Comparison of ENCODE assay signal across 1 cellular context in the genomic region with DNA sequence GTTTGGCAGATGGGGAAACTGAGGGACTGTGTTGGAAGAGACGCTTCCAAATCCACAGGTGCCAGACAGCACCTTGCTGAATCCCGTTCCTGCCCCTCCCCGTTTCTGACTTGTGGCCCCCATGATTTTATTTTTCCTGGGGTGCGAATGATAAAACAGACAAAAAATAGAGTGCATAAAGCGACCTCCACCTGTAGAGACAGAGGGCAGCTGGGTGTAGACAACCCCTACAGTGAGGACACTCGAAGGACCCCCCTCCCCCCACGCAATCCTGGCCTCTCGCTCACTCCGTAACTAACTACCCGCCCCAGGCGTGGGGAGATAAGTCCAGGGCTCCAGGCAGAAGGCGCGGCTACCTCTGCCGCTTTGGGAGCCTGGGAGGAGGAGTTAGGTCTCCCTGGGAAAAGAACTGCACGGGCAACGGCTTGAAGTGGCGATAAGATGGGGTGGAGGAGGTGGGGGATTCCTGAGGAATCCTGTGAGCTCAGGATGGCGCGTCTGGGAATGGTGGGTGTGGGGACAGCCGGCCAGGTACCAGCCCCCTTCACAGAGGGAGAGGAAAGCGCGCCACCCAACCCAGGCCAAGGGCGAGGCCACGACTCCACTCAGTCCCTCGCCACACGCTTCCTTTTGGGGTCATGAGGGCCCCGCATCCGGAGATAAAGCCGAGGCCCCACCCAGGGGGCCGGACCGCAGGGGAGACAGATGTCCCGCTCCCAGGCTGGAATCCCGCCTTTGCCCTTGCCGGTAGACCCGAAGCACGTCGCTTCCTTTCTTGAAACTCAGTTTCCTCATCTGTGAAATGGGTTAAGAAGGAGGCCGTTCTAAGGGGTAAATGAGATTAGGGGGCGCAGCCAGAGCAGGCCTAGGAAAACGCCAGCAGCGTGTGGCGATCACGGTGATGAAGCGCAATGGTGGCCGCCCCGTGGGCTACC.
A peak's percentile ranks its signal among the peaks of the same experiment; 100 is the strongest.
TF ChIP-seq lines count a peak whose summit lies in the region.

No MANE protein-coding gene starts in this region.

TF ChIP-seq in K562, 482 proteins besides CTCF, POLR2A, EP300 and RAD21 (continued from another document and continues in another):
- peak; percentile 57 for TF ChIP-seq ETS1 (conservative IDR thresholded peaks at IDR 0.05; ENCODE audit: control insufficient read depth, low read depth, low read length)
- peak; percentile 43; the same call in 1 of the 2 replicates for TF ChIP-seq MXI1 (IDR thresholded peaks at IDR 0.05; ENCODE audit: low read depth, low read length)
- peak in 1 of 2 experiments; percentile 16; a peak in 1 of 4 replicates for TF ChIP-seq NRF1 (conservative IDR thresholded peaks at IDR 0.05 in 1 of 2, IDR thresholded peaks at IDR 0.05 in 1 of 2)
- TF ChIP-seq FOXK1 (CRISPR knock-in tag; IDR thresholded peaks at IDR 0.05; ENCODE audit: borderline replicate concordance): no peak
- TF ChIP-seq ZNF668 (CRISPR knock-in tag; IDR thresholded peaks at IDR 0.05): no peak
- TF ChIP-seq ATF4 (CRISPR knock-in tag; IDR thresholded peaks at IDR 0.05): no peak
- TF ChIP-seq, protein P1, sequence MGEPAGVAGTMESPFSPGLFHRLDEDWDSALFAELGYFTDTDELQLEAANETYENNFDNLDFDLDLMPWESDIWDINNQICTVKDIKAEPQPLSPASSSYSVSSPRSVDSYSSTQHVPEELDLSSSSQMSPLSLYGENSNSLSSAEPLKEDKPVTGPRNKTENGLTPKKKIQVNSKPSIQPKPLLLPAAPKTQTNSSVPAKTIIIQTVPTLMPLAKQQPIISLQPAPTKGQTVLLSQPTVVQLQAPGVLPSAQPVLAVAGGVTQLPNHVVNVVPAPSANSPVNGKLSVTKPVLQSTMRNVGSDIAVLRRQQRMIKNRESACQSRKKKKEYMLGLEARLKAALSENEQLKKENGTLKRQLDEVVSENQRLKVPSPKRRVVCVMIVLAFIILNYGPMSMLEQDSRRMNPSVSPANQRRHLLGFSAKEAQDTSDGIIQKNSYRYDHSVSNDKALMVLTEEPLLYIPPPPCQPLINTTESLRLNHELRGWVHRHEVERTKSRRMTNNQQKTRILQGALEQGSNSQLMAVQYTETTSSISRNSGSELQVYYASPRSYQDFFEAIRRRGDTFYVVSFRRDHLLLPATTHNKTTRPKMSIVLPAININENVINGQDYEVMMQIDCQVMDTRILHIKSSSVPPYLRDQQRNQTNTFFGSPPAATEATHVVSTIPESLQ (CRISPR knock-in tag; IDR thresholded peaks at IDR 0.05): peak; percentile 82; the same call in 1 of the 2 replicates
- TF ChIP-seq, protein P2, sequence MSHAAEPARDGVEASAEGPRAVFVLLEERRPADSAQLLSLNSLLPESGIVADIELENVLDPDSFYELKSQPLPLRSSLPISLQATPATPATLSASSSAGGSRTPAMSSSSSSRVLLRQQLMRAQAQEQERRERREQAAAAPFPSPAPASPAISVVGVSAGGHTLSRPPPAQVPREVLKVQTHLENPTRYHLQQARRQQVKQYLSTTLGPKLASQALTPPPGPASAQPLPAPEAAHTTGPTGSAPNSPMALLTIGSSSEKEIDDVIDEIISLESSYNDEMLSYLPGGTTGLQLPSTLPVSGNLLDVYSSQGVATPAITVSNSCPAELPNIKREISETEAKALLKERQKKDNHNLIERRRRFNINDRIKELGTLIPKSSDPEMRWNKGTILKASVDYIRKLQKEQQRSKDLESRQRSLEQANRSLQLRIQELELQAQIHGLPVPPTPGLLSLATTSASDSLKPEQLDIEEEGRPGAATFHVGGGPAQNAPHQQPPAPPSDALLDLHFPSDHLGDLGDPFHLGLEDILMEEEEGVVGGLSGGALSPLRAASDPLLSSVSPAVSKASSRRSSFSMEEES (CRISPR knock-in tag; IDR thresholded peaks at IDR 0.05): 0 out of 2 replicates have a peak, but pooled peaks have one; percentile 3
- TF ChIP-seq ELF1 (tag; IDR thresholded peaks at IDR 0.05): no peak
- TF ChIP-seq ZNF766 (CRISPR knock-in tag; conservative IDR thresholded peaks at IDR 0.05): no peak
- no peak for TF ChIP-seq ZNF561 (CRISPR knock-in tag; conservative IDR thresholded peaks at IDR 0.05)
- no peak for TF ChIP-seq NFE2 (IDR thresholded peaks at IDR 0.05; ENCODE audit: low read depth)
- no peak for TF ChIP-seq ZNF551 (CRISPR knock-in tag; IDR thresholded peaks at IDR 0.05)
- TF ChIP-seq TCFL5 (CRISPR knock-in tag; conservative IDR thresholded peaks at IDR 0.05): no peak
- 0 out of 2 replicates have a peak, but pooled peaks have one; percentile 13 for TF ChIP-seq ZNF589 (CRISPR knock-in tag; IDR thresholded peaks at IDR 0.05; ENCODE audit: low read depth)
- TF ChIP-seq, protein P3, sequence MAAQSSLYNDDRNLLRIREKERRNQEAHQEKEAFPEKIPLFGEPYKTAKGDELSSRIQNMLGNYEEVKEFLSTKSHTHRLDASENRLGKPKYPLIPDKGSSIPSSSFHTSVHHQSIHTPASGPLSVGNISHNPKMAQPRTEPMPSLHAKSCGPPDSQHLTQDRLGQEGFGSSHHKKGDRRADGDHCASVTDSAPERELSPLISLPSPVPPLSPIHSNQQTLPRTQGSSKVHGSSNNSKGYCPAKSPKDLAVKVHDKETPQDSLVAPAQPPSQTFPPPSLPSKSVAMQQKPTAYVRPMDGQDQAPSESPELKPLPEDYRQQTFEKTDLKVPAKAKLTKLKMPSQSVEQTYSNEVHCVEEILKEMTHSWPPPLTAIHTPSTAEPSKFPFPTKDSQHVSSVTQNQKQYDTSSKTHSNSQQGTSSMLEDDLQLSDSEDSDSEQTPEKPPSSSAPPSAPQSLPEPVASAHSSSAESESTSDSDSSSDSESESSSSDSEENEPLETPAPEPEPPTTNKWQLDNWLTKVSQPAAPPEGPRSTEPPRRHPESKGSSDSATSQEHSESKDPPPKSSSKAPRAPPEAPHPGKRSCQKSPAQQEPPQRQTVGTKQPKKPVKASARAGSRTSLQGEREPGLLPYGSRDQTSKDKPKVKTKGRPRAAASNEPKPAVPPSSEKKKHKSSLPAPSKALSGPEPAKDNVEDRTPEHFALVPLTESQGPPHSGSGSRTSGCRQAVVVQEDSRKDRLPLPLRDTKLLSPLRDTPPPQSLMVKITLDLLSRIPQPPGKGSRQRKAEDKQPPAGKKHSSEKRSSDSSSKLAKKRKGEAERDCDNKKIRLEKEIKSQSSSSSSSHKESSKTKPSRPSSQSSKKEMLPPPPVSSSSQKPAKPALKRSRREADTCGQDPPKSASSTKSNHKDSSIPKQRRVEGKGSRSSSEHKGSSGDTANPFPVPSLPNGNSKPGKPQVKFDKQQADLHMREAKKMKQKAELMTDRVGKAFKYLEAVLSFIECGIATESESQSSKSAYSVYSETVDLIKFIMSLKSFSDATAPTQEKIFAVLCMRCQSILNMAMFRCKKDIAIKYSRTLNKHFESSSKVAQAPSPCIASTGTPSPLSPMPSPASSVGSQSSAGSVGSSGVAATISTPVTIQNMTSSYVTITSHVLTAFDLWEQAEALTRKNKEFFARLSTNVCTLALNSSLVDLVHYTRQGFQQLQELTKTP (IDR thresholded peaks at IDR 0.05; ENCODE audit: low read depth in 1 of 2, partially characterized antibody in 2 of 2): peak in 1 of 2 experiments; percentile 75
- no peak for TF ChIP-seq ZNF699 (CRISPR knock-in tag; IDR thresholded peaks at IDR 0.05; ENCODE audit: insufficient replicate concordance)
- TF ChIP-seq, protein P4, sequence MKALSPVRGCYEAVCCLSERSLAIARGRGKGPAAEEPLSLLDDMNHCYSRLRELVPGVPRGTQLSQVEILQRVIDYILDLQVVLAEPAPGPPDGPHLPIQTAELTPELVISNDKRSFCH (CRISPR knock-in tag; IDR thresholded peaks at IDR 0.05): no peak
- TF ChIP-seq, protein P4 (tag; IDR thresholded peaks at IDR 0.05): peak; percentile 72
- 0 out of 2 replicates have a peak, but pooled peaks have one; percentile 45 for TF ChIP-seq MYNN (IDR thresholded peaks at IDR 0.05)
- no peak for TF ChIP-seq MYNN (CRISPR knock-in tag; IDR thresholded peaks at IDR 0.05)
- peak; percentile 71 for TF ChIP-seq PML (IDR thresholded peaks at IDR 0.05; ENCODE audit: low read length)
- TF ChIP-seq MBD2 (IDR thresholded peaks at IDR 0.05; ENCODE audit: borderline replicate concordance, low read depth): peak; percentile 30; the same call in 1 of the 2 replicates
- peak; percentile 33 for TF ChIP-seq NFIC (IDR thresholded peaks at IDR 0.05)
- peak in 1 of 2 experiments; percentile 89; a peak in 2 of 4 replicates for TF ChIP-seq TEAD1 (CRISPR knock-in tag; IDR thresholded peaks at IDR 0.05)
- no peak for TF ChIP-seq GMEB1 (CRISPR knock-in tag; IDR thresholded peaks at IDR 0.05)
- TF ChIP-seq GTF2E2 (tag; IDR thresholded peaks at IDR 0.05): peak; percentile 71; the same call in 1 of the 2 replicates
- TF ChIP-seq GATA2 (CRISPR knock-in tag; IDR thresholded peaks at IDR 0.05): peak; percentile 66; the same call in 1 of the 2 replicates
- TF ChIP-seq ZNF134 (CRISPR knock-in tag; conservative IDR thresholded peaks at IDR 0.05): no peak
- peak; percentile 45 for TF ChIP-seq RBBP5 (IDR thresholded peaks at IDR 0.05; ENCODE audit: borderline replicate concordance, insufficient read depth, low read length, poor library complexity, severe bottlenecking)
- TF ChIP-seq CHD4 (IDR thresholded peaks at IDR 0.05; ENCODE audit: insufficient read depth, insufficient replicate concordance, low read depth, low read length, poor library complexity, severe bottlenecking): peak; percentile 57
- peak; percentile 44 for TF ChIP-seq SOX6 (IDR thresholded peaks at IDR 0.05)
- TF ChIP-seq TBL1XR1 (IDR thresholded peaks at IDR 0.05; ENCODE audit: low read length in 2 of 2): peak; percentile 26 to 64; a peak in 3 of 4 replicates
- no peak for TF ChIP-seq ZNF217 (CRISPR knock-in tag; IDR thresholded peaks at IDR 0.05)
- TF ChIP-seq ZNF41 (CRISPR knock-in tag; conservative IDR thresholded peaks at IDR 0.05): no peak
- no peak for TF ChIP-seq HCFC1 (IDR thresholded peaks at IDR 0.05; ENCODE audit: low read depth, low read length)
- TF ChIP-seq PKNOX1 (IDR thresholded peaks at IDR 0.05): no peak
- TF ChIP-seq ZNF146 (CRISPR knock-in tag; IDR thresholded peaks at IDR 0.05; ENCODE audit: unreplicated experiment): no peak
- no peak for TF ChIP-seq ZNF280A (IDR thresholded peaks at IDR 0.05; ENCODE audit: low read depth, partially characterized antibody)
- TF ChIP-seq ZSCAN29 (IDR thresholded peaks at IDR 0.05): no peak
- TF ChIP-seq SIN3A (IDR thresholded peaks at IDR 0.05; ENCODE audit: borderline replicate concordance in 2 of 2, control insufficient read depth in 1 of 2, low read depth in 2 of 2, low read length in 2 of 2): peak; percentile 21 to 54; a peak in 2 of 4 replicates
- TF ChIP-seq, protein P5, sequence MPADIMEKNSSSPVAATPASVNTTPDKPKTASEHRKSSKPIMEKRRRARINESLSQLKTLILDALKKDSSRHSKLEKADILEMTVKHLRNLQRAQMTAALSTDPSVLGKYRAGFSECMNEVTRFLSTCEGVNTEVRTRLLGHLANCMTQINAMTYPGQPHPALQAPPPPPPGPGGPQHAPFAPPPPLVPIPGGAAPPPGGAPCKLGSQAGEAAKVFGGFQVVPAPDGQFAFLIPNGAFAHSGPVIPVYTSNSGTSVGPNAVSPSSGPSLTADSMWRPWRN (IDR thresholded peaks at IDR 0.05; ENCODE audit: low read depth): no peak
